Comparison of ENCODE assay signal across 9 cellular contexts in the genomic region with DNA sequence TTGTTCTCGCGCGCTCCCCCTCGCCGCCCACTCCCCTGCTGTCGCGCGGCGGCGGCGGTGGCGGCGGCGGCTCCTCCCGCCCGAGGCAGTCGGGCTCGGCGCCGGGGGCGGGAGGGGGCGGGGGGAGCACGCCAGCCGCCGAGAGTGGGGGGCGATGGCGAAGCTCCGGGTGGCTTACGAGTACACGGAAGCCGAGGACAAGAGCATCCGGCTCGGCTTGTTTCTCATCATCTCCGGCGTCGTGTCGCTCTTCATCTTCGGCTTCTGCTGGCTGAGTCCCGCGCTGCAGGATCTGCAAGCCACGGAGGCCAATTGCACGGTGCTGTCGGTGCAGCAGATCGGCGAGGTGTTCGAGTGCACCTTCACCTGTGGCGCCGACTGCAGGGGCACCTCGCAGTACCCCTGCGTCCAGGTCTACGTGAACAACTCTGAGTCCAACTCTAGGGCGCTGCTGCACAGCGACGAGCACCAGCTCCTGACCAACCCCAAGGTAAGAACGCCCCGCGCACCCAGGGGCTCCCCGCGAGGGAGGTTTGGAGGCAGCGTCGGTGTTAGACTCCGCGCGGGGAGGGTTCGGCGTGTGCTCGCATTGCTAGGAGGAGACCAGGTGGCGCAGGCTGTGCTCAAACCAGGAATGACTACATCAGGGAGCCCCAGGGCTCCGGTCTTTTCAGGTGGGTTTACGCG. TPM values are rescaled to one million over a fixed set of nuclear protein-coding genes. Genes with fewer than 3 reads are reported as not detected.
DNase-seq lines count a peak whose midpoint lies in the region; ATAC-seq, FAIRE-seq and TF ChIP-seq lines count a peak whose summit lies in the region.
"Had no signal": no experiment of that assay in that cellular context is flagged by ENCODE, and none has a peak within 500 bp of the region (broad histone marks: within the 10 kb centered on the region; RNA-seq: fewer than 3 reads in every experiment).

No MANE protein-coding gene starts in this region.

- 10% methylated on average over 4 of the region's 71 CpGs for WGBS in HepG2 (ENCODE audit: low lambda C conversion rate)

- no TSS peak for BruUV-seq in HepG2 (replicated peaks; lab: Mats Ljungman, UMichigan)

- ATAC-seq in HG02763 (IDR thresholded peaks at IDR 0.05; ENCODE audit: unreplicated experiment) (peak; percentile 31), HepG2 (peak; percentile 60)

- no peaks in the 10 kb centered on the region for H4K20me1 ChIP-seq in HepG2 (ENCODE audit: insufficient read depth, low read length)

- H3K27ac ChIP-seq in HepG2 (ENCODE audit: extremely low read length, insufficient read depth, low read length), result no peak overlapping the region

- DNase-seq in DMS 273 (lab: John Stamatoyannopoulos, UW; ENCODE audit: unreplicated experiment) (peak; percentile 77), DMS 273 treated with DMSO at 0.1 percent for 48 hours (lab: John Stamatoyannopoulos, UW) (no peak), NCI-H2081 (lab: John Stamatoyannopoulos, UW) (peak; percentile 65 to 73), cerebellar cortex (ENCODE audit: low spot score) (peak; percentile 70), HepG2 (ENCODE audit: low spot score) (peak; percentile 13)
- peak; percentile 42 for DNase-seq in activated CD4-positive, alpha-beta T cell treated with anti-CD3 and anti-CD28 coated beads for 1 hour
- DNase-seq in stimulated activated CD4-positive, alpha-beta T cell treated with anti-CD3 and anti-CD28 coated beads, Interleukin-4, amount 100 ng/mL, for 48 hours (ENCODE audit: low read depth in 2 of 2), result peak; percentile 31 to 34

- H3K4me3 ChIP-seq in HepG2 (replicated peaks in 1 of 3; ENCODE audit: insufficient read depth in 1 of 3, low read depth in 2 of 3, low read length in 3 of 3), result peak overlapping the region; percentile 69 to 78 (median 77)

- intact Hi-C loops in HepG2 (cut with micrococcal nuclease; ENCODE audit: unreplicated experiment), result loop anchor here (2.0 to 10.0 kb wide), 3 partner anchors 122 to 382 kb away; a partner anchor contains a TSS

- in situ Hi-C loops in HepG2 (cut with HindIII; ENCODE audit: extremely low pct_ligation_motif_present, low pct_unique_long_range_greater_than_20kb), result loop anchor here (5.0 to 25.0 kb wide), 2 partner anchors 124 to 479 kb away; a partner anchor contains a TSS

- 0 out of 2 replicates have a peak overlapping the region, but pooled peaks have one; percentile 13 for H3K9ac ChIP-seq in HepG2 (ENCODE audit: insufficient read depth, low read depth, low read length)

- no peaks in the 10 kb centered on the region for H3K36me3 ChIP-seq in HepG2 (replicated peaks in 1 of 2; ENCODE audit: control insufficient read depth in 1 of 2, insufficient read depth in 2 of 2, low read length in 2 of 2)

- H3K4me2 ChIP-seq in HepG2 (ENCODE audit: low read depth, low read length), result peak overlapping the region; percentile 98

- POLR2A ChIA-PET in HepG2 (lab: Yijun Ruan, JAX), result no interaction called here

- H3K9me3 ChIP-seq in HepG2 (ENCODE audit: low read length), result no peaks in the 10 kb centered on the region

- CTCF ChIA-PET in HepG2 (lab: Yijun Ruan, JAX; ENCODE audit: low intra/inter-chr PET ratio, low total read pairs), result no interaction called here

- no peak for FAIRE-seq in HepG2 (lab: Jason Lieb, UNC)
- FAIRE-seq: A204.1 had no signal

- TF ChIP-seq EP300 in HepG2 (IDR thresholded peaks at IDR 0.05; ENCODE audit: low read depth in 2 of 2, low read length in 2 of 2) (no peak), HepG2 (CRISPR knock-in tag; IDR thresholded peaks at IDR 0.05; ENCODE audit: borderline replicate concordance) (no peak)

- no peak for TF ChIP-seq POLR2A in HepG2 (IDR thresholded peaks at IDR 0.05; ENCODE audit: insufficient read depth in 1 of 2, low read depth in 2 of 2, low read length in 2 of 2)

- H3K27me3 ChIP-seq in HepG2 (ENCODE audit: control insufficient read depth in 1 of 2, insufficient read depth in 2 of 2, low read length in 2 of 2), result peaks cover 0 to 21% of the 10 kb centered on the region in 2 experiments; a peak in 4 of 5 replicates

- peaks cover 20% of the 10 kb centered on the region for H3K4me1 ChIP-seq in HepG2 (ENCODE audit: insufficient read depth, low read length)

- H2AFZ ChIP-seq in HepG2 (ENCODE audit: low read length), result peak overlapping the region; percentile 57

- TF ChIP-seq CTCF in HepG2 (CRISPR knock-in tag; IDR thresholded peaks at IDR 0.05), result no peak; the same call in 1 of the 2 replicates

- H3K79me2 ChIP-seq in HepG2 (ENCODE audit: insufficient read depth, low read length), result no peaks in the 10 kb centered on the region

- TF ChIP-seq RAD21 in HepG2 (CRISPR knock-in tag; IDR thresholded peaks at IDR 0.05), result no peak

TF ChIP-seq in HepG2, 621 proteins besides CTCF, POLR2A, EP300 and RAD21 (continues in another document):
- peak; percentile 39 for TF ChIP-seq IKZF4 (CRISPR knock-in tag; IDR thresholded peaks at IDR 0.05; ENCODE audit: borderline replicate concordance, low read depth, not compliant biosample characterization)
- no peak for TF ChIP-seq PTBP1 (IDR thresholded peaks at IDR 0.05; ENCODE audit: low read depth, low read length, poor library complexity, severe bottlenecking)
- TF ChIP-seq, protein P1, sequence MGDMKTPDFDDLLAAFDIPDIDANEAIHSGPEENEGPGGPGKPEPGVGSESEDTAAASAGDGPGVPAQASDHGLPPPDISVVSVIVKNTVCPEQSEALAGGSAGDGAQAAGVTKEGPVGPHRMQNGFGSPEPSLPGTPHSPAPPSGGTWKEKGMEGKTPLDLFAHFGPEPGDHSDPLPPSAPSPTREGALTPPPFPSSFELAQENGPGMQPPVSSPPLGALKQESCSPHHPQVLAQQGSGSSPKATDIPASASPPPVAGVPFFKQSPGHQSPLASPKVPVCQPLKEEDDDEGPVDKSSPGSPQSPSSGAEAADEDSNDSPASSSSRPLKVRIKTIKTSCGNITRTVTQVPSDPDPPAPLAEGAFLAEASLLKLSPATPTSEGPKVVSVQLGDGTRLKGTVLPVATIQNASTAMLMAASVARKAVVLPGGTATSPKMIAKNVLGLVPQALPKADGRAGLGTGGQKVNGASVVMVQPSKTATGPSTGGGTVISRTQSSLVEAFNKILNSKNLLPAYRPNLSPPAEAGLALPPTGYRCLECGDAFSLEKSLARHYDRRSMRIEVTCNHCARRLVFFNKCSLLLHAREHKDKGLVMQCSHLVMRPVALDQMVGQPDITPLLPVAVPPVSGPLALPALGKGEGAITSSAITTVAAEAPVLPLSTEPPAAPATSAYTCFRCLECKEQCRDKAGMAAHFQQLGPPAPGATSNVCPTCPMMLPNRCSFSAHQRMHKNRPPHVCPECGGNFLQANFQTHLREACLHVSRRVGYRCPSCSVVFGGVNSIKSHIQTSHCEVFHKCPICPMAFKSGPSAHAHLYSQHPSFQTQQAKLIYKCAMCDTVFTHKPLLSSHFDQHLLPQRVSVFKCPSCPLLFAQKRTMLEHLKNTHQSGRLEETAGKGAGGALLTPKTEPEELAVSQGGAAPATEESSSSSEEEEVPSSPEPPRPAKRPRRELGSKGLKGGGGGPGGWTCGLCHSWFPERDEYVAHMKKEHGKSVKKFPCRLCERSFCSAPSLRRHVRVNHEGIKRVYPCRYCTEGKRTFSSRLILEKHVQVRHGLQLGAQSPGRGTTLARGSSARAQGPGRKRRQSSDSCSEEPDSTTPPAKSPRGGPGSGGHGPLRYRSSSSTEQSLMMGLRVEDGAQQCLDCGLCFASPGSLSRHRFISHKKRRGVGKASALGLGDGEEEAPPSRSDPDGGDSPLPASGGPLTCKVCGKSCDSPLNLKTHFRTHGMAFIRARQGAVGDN (CRISPR knock-in tag; IDR thresholded peaks at IDR 0.05), result peak; percentile 75
- no peak for TF ChIP-seq ZNF773 (CRISPR knock-in tag; IDR thresholded peaks at IDR 0.05; ENCODE audit: borderline replicate concordance)

RNA-seq across cellular contexts. Expression of a gene that starts 0.6 kb away (rescaled TPM):
- total RNA-seq in HepG2 (2016; rRNA removed; fragmentation: Illumina TruSeq; extraction: Trizol), result 0.84 and 1.7 TPM in 2 replicates
- total RNA-seq in HepG2 (2016; cell fraction: cytosol; rRNA removed; fragmentation: Illumina TruSeq; extraction: Trizol; ENCODE audit: low read depth), result 0.71 and 0.97 TPM in 2 replicates
- total RNA-seq in HepG2 (2016; cell fraction: insoluble cytoplasmic fraction; rRNA removed; fragmentation: Illumina TruSeq; extraction: Trizol), result 0.68 and 0.89 TPM in 2 replicates
- total RNA-seq in HepG2 (2016; cell fraction: membrane; rRNA removed; fragmentation: Illumina TruSeq; extraction: Trizol), result 1.3 and 1.8 TPM in 2 replicates
- total RNA-seq in HepG2 (2016; cell fraction: nucleus; rRNA removed; fragmentation: Illumina TruSeq; extraction: Trizol), result 0.66 and 0.68 TPM in 2 replicates
- 0.67 and 1.1 TPM in 2 replicates for polyA plus RNA-seq in HepG2 (2011; rRNA removed)
- 0.95 and 1.1 TPM in 2 replicates for polyA plus RNA-seq in HepG2 (2011; cell fraction: cytosol; rRNA removed)
- polyA plus RNA-seq in HepG2 (2011; cell fraction: nucleus; rRNA removed), result 0.53 and 0.57 TPM in 2 replicates
- 0.35 and 0.38 TPM in 2 replicates for polyA plus RNA-seq in HepG2 (2012)
- 1.0 and 1.1 TPM in 2 replicates for polyA plus RNA-seq in HepG2 (2016; cell fraction: cytosol; fragmentation: Illumina TruSeq; extraction: Trizol; ENCODE audit: low read depth)
- 0.85 and 0.97 TPM in 2 replicates for polyA plus RNA-seq in HepG2 (2016; cell fraction: insoluble cytoplasmic fraction; fragmentation: Illumina TruSeq; extraction: Trizol; ENCODE audit: low read depth)
- 1.2 and 1.5 TPM in 2 replicates for polyA plus RNA-seq in HepG2 (2016; cell fraction: membrane; fragmentation: Illumina TruSeq; extraction: Trizol; ENCODE audit: low read depth)
- 0.88 and 0.93 TPM in 2 replicates for polyA plus RNA-seq in HepG2 (2016; cell fraction: nucleus; fragmentation: Illumina TruSeq; extraction: Trizol; ENCODE audit: insufficient read depth, low read depth)
- polyA minus RNA-seq in HepG2 (2011; rRNA and poly(A)+ RNA removed; ENCODE audit: low replicate concordance), result 1.6 and 2.8 TPM in 2 replicates
- 0.44 and 0.59 TPM in 2 replicates for polyA minus RNA-seq in HepG2 (2011; cell fraction: cytosol; rRNA and poly(A)+ RNA removed)
- 0.77 and 1.2 TPM in 2 replicates for polyA minus RNA-seq in HepG2 (2011; cell fraction: nucleus; rRNA and poly(A)+ RNA removed)
